ENCODE assay signal across 14 cellular contexts in genomic region chr6:21111399-21111725, GRCh38.
DNase-seq lines count a peak whose midpoint lies in the region; ATAC-seq and TF ChIP-seq lines count a peak whose summit lies in the region.
"Had no signal": no experiment of that assay in that cellular context is flagged by ENCODE, and none has a peak within 500 bp of the region (broad histone marks: within the 10 kb centered on the region; RNA-seq: fewer than 3 reads in every experiment).

No MANE protein-coding gene starts in this region.

- TF ChIP-seq RAD21 in liver (IDR thresholded peaks at IDR 0.05) = peak; percentile 31 to 34

- H3K4me3 Mint-ChIP-seq in T-helper 17 cell = no peak overlapping the region
- H3K4me3 Mint-ChIP-seq in activated naive CD8-positive, alpha-beta T cell treated with anti-CD3 and anti-CD28 coated beads for 36 hours = no peak overlapping the region
- H3K4me3 Mint-ChIP-seq: natural killer cell treated with Interleukin-12 subunit alpha and Interleukin-12 subunit beta and Interleukin-15 and Interleukin-18, amount 100 ng/mL, for 72 hours had no signal

- 24% methylated on average over 1 of the region's 1 CpG for WGBS in liver

- no peak for TF ChIP-seq CTCF in liver (IDR thresholded peaks at IDR 0.05; ENCODE audit: low read depth, low read length, missing input control)

- H3K9me3 Mint-ChIP-seq in activated naive CD8-positive, alpha-beta T cell treated with anti-CD3 and anti-CD28 coated beads for 36 hours = no peaks in the 10 kb centered on the region
- H3K9me3 Mint-ChIP-seq: natural killer cell treated with Interleukin-12 subunit alpha and Interleukin-12 subunit beta and Interleukin-15 and Interleukin-18, amount 100 ng/mL, for 72 hours had no signal

- H3K27me3 ChIP-seq in liver (ENCODE audit: control insufficient read depth in 4 of 4, insufficient read depth in 4 of 4, low read length in 3 of 4) = no peaks in the 10 kb centered on the region
- H3K27me3 ChIP-seq: adrenal gland, BLaER1 had no signal

- H3K4me3 ChIP-seq in liver (ENCODE audit: low read depth in 1 of 3, low read length in 3 of 3) = no peak overlapping the region
- H3K4me3 ChIP-seq: adrenal gland, BLaER1 had no signal

- H3K4me1 Mint-ChIP-seq in T-helper 17 cell = no peaks in the 10 kb centered on the region
- H3K4me1 Mint-ChIP-seq in activated naive CD8-positive, alpha-beta T cell treated with anti-CD3 and anti-CD28 coated beads for 36 hours = no peaks in the 10 kb centered on the region

- no peaks in the 10 kb centered on the region for H3K36me3 Mint-ChIP-seq in T-helper 17 cell (ENCODE audit: low read depth)
- H3K36me3 Mint-ChIP-seq in activated naive CD8-positive, alpha-beta T cell treated with anti-CD3 and anti-CD28 coated beads for 36 hours = peaks cover 5% of the 10 kb centered on the region
- H3K36me3 Mint-ChIP-seq: natural killer cell treated with Interleukin-12 subunit alpha and Interleukin-12 subunit beta and Interleukin-15 and Interleukin-18, amount 100 ng/mL, for 72 hours had no signal

- H3K36me3 ChIP-seq in liver (ENCODE audit: control insufficient read depth in 4 of 4, insufficient read depth in 3 of 4, low read depth in 1 of 4, low read length in 3 of 4) = no peaks in the 10 kb centered on the region
- H3K36me3 ChIP-seq: adrenal gland, BLaER1 had no signal

- peak overlapping the region; percentile 32 for H3K27ac Mint-ChIP-seq in T-helper 17 cell
- no peak overlapping the region for H3K27ac Mint-ChIP-seq in activated naive CD8-positive, alpha-beta T cell treated with anti-CD3 and anti-CD28 coated beads for 36 hours
- H3K27ac Mint-ChIP-seq: natural killer cell treated with Interleukin-12 subunit alpha and Interleukin-12 subunit beta and Interleukin-15 and Interleukin-18, amount 100 ng/mL, for 72 hours had no signal

- no peaks in the 10 kb centered on the region for H3K27me3 Mint-ChIP-seq in T-helper 17 cell
- no peaks in the 10 kb centered on the region for H3K27me3 Mint-ChIP-seq in activated naive CD8-positive, alpha-beta T cell treated with anti-CD3 and anti-CD28 coated beads for 36 hours
- H3K27me3 Mint-ChIP-seq: natural killer cell treated with Interleukin-12 subunit alpha and Interleukin-12 subunit beta and Interleukin-15 and Interleukin-18, amount 100 ng/mL, for 72 hours had no signal

- peak overlapping the region in 1 of 2 donors; percentile 11 for H3K27ac ChIP-seq in liver (ENCODE audit: low read depth in 1 of 2, low read length in 2 of 2)
- H3K27ac ChIP-seq: adrenal gland, BLaER1, KMS-11 had no signal

- H3K4me1 ChIP-seq in liver (ENCODE audit: control insufficient read depth in 4 of 4, insufficient read depth in 4 of 4, low read length in 3 of 4) = peaks cover 0 to 7% (median 3%) of the 10 kb centered on the region in 4 donors

- H3K9me3 ChIP-seq in T-helper 17 cell (ENCODE audit: control insufficient read depth, low read length, poor library complexity, severe bottlenecking) = no peaks in the 10 kb centered on the region
- H3K9me3 ChIP-seq in liver (ENCODE audit: control insufficient read depth in 4 of 4, low read length in 3 of 4) = no peaks in the 10 kb centered on the region
- H3K9me3 ChIP-seq: adrenal gland, BLaER1 had no signal

- no peak for ATAC-seq in T-helper 17 cell
- ATAC-seq: natural killer cell treated with Interleukin-12 subunit alpha and Interleukin-12 subunit beta and Interleukin-15 and Interleukin-18, amount 100 ng/mL, for 72 hours had no signal

- DNase-seq in Daoy (ENCODE audit: low read depth) = peak; percentile 13
- peak in 2 of 3 experiments; percentile 66 to 95 for DNase-seq in NCI-H1417 (lab: John Stamatoyannopoulos, UW)
- DNase-seq in T-helper 17 cell = no peak
- no peak for DNase-seq in SW480 (ENCODE audit: low spot score)
- DNase-seq in HCEC 1CT = no peak
- no peak for DNase-seq in activated naive CD8-positive, alpha-beta T cell treated with anti-CD3 and anti-CD28 coated beads for 36 hours
- no peak for DNase-seq in ecto neural progenitor cell (ENCODE audit: low spot score)
- DNase-seq: activated T-cell treated with anti-CD3 and anti-CD28 coated beads for 4 hours, adrenal gland, kidney had no signal

- no peak overlapping the region for H3K9ac ChIP-seq in liver (ENCODE audit: low read depth in 1 of 2, low read length in 2 of 2)
- H3K9ac ChIP-seq: BLaER1, KMS-11 had no signal

TF ChIP-seq in liver, 16 proteins besides CTCF, POLR2A, EP300 and RAD21:
- peak; percentile 25 to 73 for TF ChIP-seq HNF4A (conservative IDR thresholded peaks at IDR 0.05)
- no peak for TF ChIP-seq GABPA (IDR thresholded peaks at IDR 0.05 in 1 of 2, conservative IDR thresholded peaks at IDR 0.05 in 1 of 2)
- TF ChIP-seq FOXA1 (IDR thresholded peaks at IDR 0.05) = no peak
- TF ChIP-seq EGR1 (IDR thresholded peaks at IDR 0.05; ENCODE audit: low read depth in 2 of 2) = no peak
- no peak for TF ChIP-seq FOXA2 (IDR thresholded peaks at IDR 0.05)
- TF ChIP-seq HNF4G (IDR thresholded peaks at IDR 0.05) = no peak
- no peak for TF ChIP-seq MAX (IDR thresholded peaks at IDR 0.05)
- no peak for TF ChIP-seq REST (IDR thresholded peaks at IDR 0.05)
- TF ChIP-seq JUND (IDR thresholded peaks at IDR 0.05) = peak in 1 of 2 donors; percentile 59
- peak; percentile 82 to 87 for TF ChIP-seq RXRA (IDR thresholded peaks at IDR 0.05)
- TF ChIP-seq ZBTB33 (IDR thresholded peaks at IDR 0.05) = peak; percentile 40
- peak; percentile 85 for TF ChIP-seq YY1 (IDR thresholded peaks at IDR 0.05)
- no peak for TF ChIP-seq TAF1 (conservative IDR thresholded peaks at IDR 0.05)
TF ChIP-seq in liver: peak in this region for 5.

Comparison
In these comparisons a context has a peak if more than half of its experiments do, and no peak if none do; other contexts are left out.
1. DNase-seq: peak in Daoy (single experiment) and NCI-H1417 (2 of 3); none in T-helper 17 cell (0 of 3), SW480 (single experiment), HCEC 1CT (single experiment), activated naive CD8-positive, alpha-beta T cell treated with anti-CD3 and anti-CD28 coated beads for 36 hours (single experiment) and ecto neural progenitor cell (single experiment).